ENCODE assay signal across 1 cellular context in the genomic region with DNA sequence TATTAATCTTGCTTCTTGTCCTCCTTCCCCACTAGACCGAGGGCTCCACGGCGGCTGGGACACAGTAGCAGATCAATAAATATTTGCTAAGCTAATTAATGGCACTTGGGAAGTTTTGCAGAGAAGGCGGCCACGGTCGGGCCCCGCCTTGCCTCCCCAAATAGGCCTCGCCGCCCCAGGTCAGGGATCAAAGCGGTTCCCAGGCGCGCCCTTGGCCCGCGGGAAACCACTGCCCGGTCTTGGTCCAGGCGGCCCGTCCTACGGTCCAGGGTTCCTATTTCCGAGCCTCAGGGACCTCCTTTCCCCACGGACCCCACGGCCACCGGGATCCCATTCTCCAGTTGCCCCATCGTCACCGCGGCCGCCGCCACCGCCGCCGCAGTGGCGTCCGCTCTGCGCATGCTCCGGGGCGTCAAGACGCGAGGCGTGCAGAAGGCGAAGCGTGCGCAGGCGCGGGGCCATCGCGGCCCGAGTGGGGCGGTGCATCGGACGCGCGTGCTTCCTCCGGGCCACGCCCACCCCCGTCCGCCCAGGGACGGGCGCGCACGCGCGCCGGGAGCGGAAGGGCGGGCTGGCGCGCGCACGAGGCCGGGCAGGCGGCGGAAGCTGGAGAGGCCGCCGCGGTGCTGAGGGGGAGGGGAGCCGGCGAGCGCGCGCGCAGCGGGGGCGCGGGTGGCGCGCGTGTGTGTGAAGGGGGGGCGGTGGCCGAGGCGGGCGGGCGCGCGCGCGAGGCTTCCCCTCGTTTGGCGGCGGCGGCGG.
TF ChIP-seq lines count a peak whose summit lies in the region.

Gene SMARCA4 (plus strand): TSS at position 717 of the 759 bp plus-strand sequence. CDS start 23,122 bp downstream, outside the sequence.

TF ChIP-seq in WTC11, 78 proteins besides CTCF, POLR2A, EP300 and RAD21 (continued from another document):
- no peak for TF ChIP-seq RORB (CRISPR knock-in tag; IDR thresholded peaks at IDR 0.05)
- TF ChIP-seq GTF2I (CRISPR knock-in tag; conservative IDR thresholded peaks at IDR 0.05) = no peak
- peak; percentile 76; the same call in 1 of the 2 replicates for TF ChIP-seq E2F5 (CRISPR knock-in tag; IDR thresholded peaks at IDR 0.05)
- TF ChIP-seq, protein P1, sequence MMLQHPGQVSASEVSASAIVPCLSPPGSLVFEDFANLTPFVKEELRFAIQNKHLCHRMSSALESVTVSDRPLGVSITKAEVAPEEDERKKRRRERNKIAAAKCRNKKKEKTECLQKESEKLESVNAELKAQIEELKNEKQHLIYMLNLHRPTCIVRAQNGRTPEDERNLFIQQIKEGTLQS (CRISPR knock-in tag; conservative IDR thresholded peaks at IDR 0.05) = no peak
- no peak for TF ChIP-seq ZNF671 (CRISPR knock-in tag; IDR thresholded peaks at IDR 0.05)
- no peak for TF ChIP-seq E2F1 (CRISPR knock-in tag; IDR thresholded peaks at IDR 0.05)
